In genomic region chr7:157785021-157785441, GRCh38 we compare ENCODE assay signal across 21 cellular contexts.
DNase-seq lines count a peak whose midpoint lies in the region; TF ChIP-seq lines count a peak whose summit lies in the region.
"Had no signal": no experiment of that assay in that cellular context is flagged by ENCODE, and none has a peak within 500 bp of the region (broad histone marks: within the 10 kb centered on the region; RNA-seq: fewer than 3 reads in every experiment).

No MANE protein-coding gene starts in this region.

- in situ Hi-C loops in astrocyte of the spinal cord (cut with HindIII; ENCODE audit: low sequenced_read_pairs) = no loop called here

- H3K36me3 ChIP-seq in MG63 (no peaks in the 10 kb centered on the region), spleen (no peaks in the 10 kb centered on the region)
- H3K36me3 ChIP-seq: breast epithelium had no signal

- no peaks in the 10 kb centered on the region for H3K27me3 ChIP-seq in MG63
- peaks cover 0 to 7% (median 0%) of the 10 kb centered on the region in 7 donors for H3K27me3 ChIP-seq in spleen (replicated peaks in 1 of 7)

- no peaks in the 10 kb centered on the region for H3K4me1 ChIP-seq in spleen
- H3K4me1 ChIP-seq: breast epithelium had no signal

- no peak overlapping the region for H3K27ac ChIP-seq in spleen
- H3K27ac ChIP-seq: breast epithelium, coronary artery had no signal

- DNase-seq in MG63 = peak; percentile 95
- DNase-seq in astrocyte of the spinal cord (ENCODE audit: low read depth, low spot score) = peak; percentile 61
- peak; percentile 80 for DNase-seq in medulla oblongata (ENCODE audit: extremely low spot score)
- peak; percentile 72 for DNase-seq in spleen
- no peak for DNase-seq in lower leg skin (ENCODE audit: low spot score in 2 of 2)
- no peak for DNase-seq in activated naive CD4-positive, alpha-beta T cell treated with Interleukin-2 at 50 U/mL for 16 hours
- DNase-seq in stimulated activated CD4-positive, alpha-beta T cell treated with anti-CD3 and anti-CD28 coated beads, Interleukin-15, amount 100 ng/mL, for 24 hours = no peak
- DNase-seq: activated CD4-positive, alpha-beta memory T cell treated with anti-CD3 and anti-CD28 coated beads, Interleukin-2, amount 10 ng/mL, durations not matched to agents 7 days and 5 days; activated CD4-positive, alpha-beta T cell treated with anti-CD3 and anti-CD28 coated beads for 1 hour; DMS 273 treated with DMSO at 0.1 percent for 48 hours; effector memory CD8-positive, alpha-beta T cell; erythroblast; left cardiac atrium; mesenchymal stem cell; NCI-H446 treated with DMSO at 0.1 percent for 48 hours; NCI-H82; SK-N-SH; stimulated activated CD4-positive, alpha-beta T cell treated with anti-CD3 and anti-CD28 coated beads, Interleukin-2, amount 100 ng/mL, for 48 hours; T-helper 2 cell had no signal

- TF ChIP-seq POLR2A in spleen (IDR thresholded peaks at IDR 0.05) = no peak
- no peak for TF ChIP-seq POLR2A in lower leg skin (IDR thresholded peaks at IDR 0.05)

- H3K4me3 ChIP-seq in MG63 (no peak overlapping the region), astrocyte of the spinal cord (ENCODE audit: low read depth, low read length) (no peak overlapping the region), spleen (no peak overlapping the region), lower leg skin (ENCODE audit: low read depth, poor library complexity, severe bottlenecking) (no peak overlapping the region)
- H3K4me3 ChIP-seq: breast epithelium, coronary artery had no signal

- 85 to 91% (median 90%) methylated on average over 17 to 23 of the region's 23 CpGs for whole genome bisulfite sequencing in spleen, 5 donors
- WGBS in lower leg skin, 2 donors = 69 to 80% methylated on average over 23 of the region's 23 CpGs

- intact Hi-C loops in spleen (cut with DNase I; ENCODE audit: low total_unique reads) = no loop called here
- intact Hi-C loops in lower leg skin (cut with DNase I; ENCODE audit: low total_unique reads) = no loop called here

- no peaks in the 10 kb centered on the region for H3K9me3 ChIP-seq in MG63
- no peaks in the 10 kb centered on the region for H3K9me3 ChIP-seq in spleen
- H3K9me3 ChIP-seq: SK-N-SH had no signal

- TF ChIP-seq CTCF in astrocyte of the spinal cord (IDR thresholded peaks at IDR 0.05; ENCODE audit: low read depth, low read length) (no peak), spleen (IDR thresholded peaks at IDR 0.05 in 8 of 11, conservative IDR thresholded peaks at IDR 0.05 in 3 of 11) (no peak), lower leg skin (IDR thresholded peaks at IDR 0.05) (no peak)

Comparison
In these comparisons a context has a peak if more than half of its experiments do, and no peak if none do; other contexts are left out.
1. DNase-seq: peak in MG63 (single experiment), astrocyte of the spinal cord (single experiment), medulla oblongata (single experiment) and spleen (single experiment); none in lower leg skin (0 of 2), activated naive CD4-positive, alpha-beta T cell treated with Interleukin-2 at 50 U/mL for 16 hours (single experiment) and stimulated activated CD4-positive, alpha-beta T cell treated with anti-CD3 and anti-CD28 coated beads, Interleukin-15, amount 100 ng/mL, for 24 hours (single experiment).